In the genomic region with DNA sequence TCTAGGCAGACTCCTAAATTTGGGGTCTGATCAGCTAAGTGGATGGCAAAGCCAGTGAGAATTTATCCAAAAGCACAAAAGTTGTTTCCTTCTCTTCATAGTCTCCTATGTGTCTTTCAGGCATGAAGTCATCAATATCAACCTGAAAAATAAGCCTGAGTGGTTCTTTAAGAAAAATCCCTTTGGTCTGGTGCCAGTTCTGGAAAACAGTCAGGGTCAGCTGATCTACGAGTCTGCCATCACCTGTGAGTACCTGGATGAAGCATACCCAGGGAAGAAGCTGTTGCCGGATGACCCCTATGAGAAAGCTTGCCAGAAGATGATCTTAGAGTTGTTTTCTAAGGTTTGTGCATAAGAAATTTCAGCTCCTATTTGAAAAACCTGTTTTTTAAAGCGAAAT, we compare ENCODE assay signal across 9 cellular contexts. TPM values are rescaled to one million over a fixed set of nuclear protein-coding genes. Genes with fewer than 3 reads are reported as not detected.
DNase-seq lines count a peak whose midpoint lies in the region; ATAC-seq, FAIRE-seq and TF ChIP-seq lines count a peak whose summit lies in the region.
"Had no signal": no experiment of that assay in that cellular context is flagged by ENCODE, and none has a peak within 500 bp of the region (broad histone marks: within the 10 kb centered on the region; RNA-seq: fewer than 3 reads in every experiment).

No MANE protein-coding gene starts in this region.

- no peak for FAIRE-seq in GM12892 (lab: Jason Lieb, UNC)
- FAIRE-seq: RCC 7860 had no signal

- no peak for TF ChIP-seq CTCF in parathyroid adenoma (IDR thresholded peaks at IDR 0.05)

- peak overlapping the region; percentile 52 for H2AFZ ChIP-seq in parathyroid adenoma

- 0 out of 2 replicates have a peak, but pooled peaks have one; percentile 15 for TF ChIP-seq POLR2A in GM12892 (IDR thresholded peaks at IDR 0.05; ENCODE audit: low read depth, low read length)
- peak; percentile 47 for TF ChIP-seq POLR2A in erythroblast (IDR thresholded peaks at IDR 0.05; ENCODE audit: low read length)

- no peak for ATAC-seq in T-helper 17 cell

- H3K9me3 ChIP-seq in T-helper 17 cell (ENCODE audit: control insufficient read depth, low read length, poor library complexity, severe bottlenecking): no peaks in the 10 kb centered on the region
- no peaks in the 10 kb centered on the region for H3K9me3 ChIP-seq in parathyroid adenoma (ENCODE audit: control insufficient read depth, low read length)

- H3K9ac ChIP-seq in parathyroid adenoma: no peak overlapping the region

- peak overlapping the region; percentile 95 for H3K27ac Mint-ChIP-seq in T-helper 17 cell

- peaks cover 32% of the 10 kb centered on the region for H3K4me1 ChIP-seq in parathyroid adenoma

- peak overlapping the region; percentile 82 for H3K27ac ChIP-seq in parathyroid adenoma

- no peak overlapping the region for H3K4me3 Mint-ChIP-seq in T-helper 17 cell

- H3K36me3 ChIP-seq in parathyroid adenoma (ENCODE audit: control insufficient read depth, insufficient read depth, low read length): no peaks in the 10 kb centered on the region

- no peaks in the 10 kb centered on the region for H3K27me3 Mint-ChIP-seq in T-helper 17 cell

- H3K4me1 Mint-ChIP-seq in T-helper 17 cell: peaks cover 59% of the 10 kb centered on the region

- H3K4me2 ChIP-seq in parathyroid adenoma (ENCODE audit: low read length): peak overlapping the region; percentile 54

- peaks cover 13% of the 10 kb centered on the region for H3K36me3 Mint-ChIP-seq in T-helper 17 cell (ENCODE audit: low read depth)

- peak overlapping the region; percentile 36 for H3K4me3 ChIP-seq in parathyroid adenoma (ENCODE audit: low read depth, low read length)

- H3K27me3 ChIP-seq in parathyroid adenoma (ENCODE audit: control insufficient read depth, insufficient read depth, low read length): no peaks in the 10 kb centered on the region

- DNase-seq in GM12892 (ENCODE audit: insufficient read length) (no peak), T-helper 17 cell (no peak), erythroblast (lab: John Stamatoyannopoulos, UW) (no peak), superior temporal gyrus (ENCODE audit: extremely low spot score) (no peak), DMS53 (lab: John Stamatoyannopoulos, UW) (no peak), NCI-H2081 treated with DMSO at 0.1 percent for 48 hours (lab: John Stamatoyannopoulos, UW) (no peak)
- DNase-seq: activated gamma-delta T cell had no signal

- H3K79me2 ChIP-seq in parathyroid adenoma: peaks cover 14% of the 10 kb centered on the region

RNA-seq across cellular contexts. Expression of a gene that starts 4.8 kb away (rescaled TPM):
- 137 TPM for polyA plus RNA-seq in GM12892 (2012; ENCODE audit: missing spikeins)
- 10 to 100 TPM; 37.9 to 52.6 TPM for total RNA-seq in T-helper 17 cell

RNA-seq across cellular contexts. Expression of a gene that starts 9.5 kb away (rescaled TPM):
- polyA plus RNA-seq in GM12892 (2012; ENCODE audit: missing spikeins): 1.2 TPM
- 1 to 10 TPM in 1 of 2 donors, under 1 TPM in 1; 0.70 to 1.1 TPM for total RNA-seq in T-helper 17 cell

RNA-seq across cellular contexts. Expression of a gene that starts 27.3 kb away (rescaled TPM):
- 0.11 TPM for polyA plus RNA-seq in GM12892 (2012; ENCODE audit: missing spikeins)
- total RNA-seq in T-helper 17 cell: not detected
